In the genomic region with DNA sequence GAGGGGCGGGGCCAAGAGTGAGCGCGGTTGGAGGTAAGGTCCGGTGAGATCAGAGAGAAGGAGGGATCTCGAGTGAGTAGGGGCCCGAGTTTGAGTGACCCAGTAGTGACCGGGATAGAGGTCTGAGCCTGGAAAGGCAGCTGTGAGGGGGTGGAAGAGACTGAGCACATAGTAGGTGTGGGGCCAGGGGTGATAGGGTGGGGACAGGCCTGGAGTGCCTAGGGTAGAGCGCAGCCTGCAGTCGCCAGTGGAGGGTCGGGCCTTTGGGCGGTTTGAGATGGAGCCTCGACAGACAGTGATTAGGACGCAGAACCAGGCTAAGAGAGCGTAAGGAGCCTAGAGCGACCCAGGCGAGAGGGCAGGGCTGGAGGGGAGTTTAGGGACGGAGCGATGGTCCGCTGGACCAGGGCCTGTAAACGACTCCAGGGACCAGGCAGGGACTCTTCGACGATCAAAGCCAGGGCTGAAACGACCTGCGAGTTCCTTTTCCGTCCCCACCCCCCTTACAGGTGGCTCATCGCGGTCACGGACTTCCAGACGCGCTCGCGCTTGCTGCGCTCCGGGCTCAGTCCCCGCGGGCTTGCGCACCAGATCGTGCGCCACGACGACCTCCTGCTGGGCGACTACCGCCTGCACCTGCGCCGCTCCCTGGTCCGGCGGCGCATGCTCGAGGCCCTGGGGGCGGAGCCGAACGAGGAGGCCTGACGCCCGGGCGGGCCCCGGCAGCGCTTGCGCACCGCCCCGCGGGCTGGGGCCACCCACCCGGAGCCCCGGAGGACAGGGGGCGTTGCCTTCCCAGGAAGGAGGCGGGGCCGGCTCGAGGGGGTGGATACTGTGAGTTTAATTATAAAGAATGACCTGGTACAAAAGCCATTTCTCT, we compare ENCODE assay signal across 1 cellular context.
TF ChIP-seq lines count a peak whose summit lies in the region.

No MANE protein-coding gene starts in this region.

TF ChIP-seq in HEK293, 187 proteins besides CTCF, POLR2A, EP300 and RAD21 (continued from another document and continues in another):
- TF ChIP-seq, protein P1, sequence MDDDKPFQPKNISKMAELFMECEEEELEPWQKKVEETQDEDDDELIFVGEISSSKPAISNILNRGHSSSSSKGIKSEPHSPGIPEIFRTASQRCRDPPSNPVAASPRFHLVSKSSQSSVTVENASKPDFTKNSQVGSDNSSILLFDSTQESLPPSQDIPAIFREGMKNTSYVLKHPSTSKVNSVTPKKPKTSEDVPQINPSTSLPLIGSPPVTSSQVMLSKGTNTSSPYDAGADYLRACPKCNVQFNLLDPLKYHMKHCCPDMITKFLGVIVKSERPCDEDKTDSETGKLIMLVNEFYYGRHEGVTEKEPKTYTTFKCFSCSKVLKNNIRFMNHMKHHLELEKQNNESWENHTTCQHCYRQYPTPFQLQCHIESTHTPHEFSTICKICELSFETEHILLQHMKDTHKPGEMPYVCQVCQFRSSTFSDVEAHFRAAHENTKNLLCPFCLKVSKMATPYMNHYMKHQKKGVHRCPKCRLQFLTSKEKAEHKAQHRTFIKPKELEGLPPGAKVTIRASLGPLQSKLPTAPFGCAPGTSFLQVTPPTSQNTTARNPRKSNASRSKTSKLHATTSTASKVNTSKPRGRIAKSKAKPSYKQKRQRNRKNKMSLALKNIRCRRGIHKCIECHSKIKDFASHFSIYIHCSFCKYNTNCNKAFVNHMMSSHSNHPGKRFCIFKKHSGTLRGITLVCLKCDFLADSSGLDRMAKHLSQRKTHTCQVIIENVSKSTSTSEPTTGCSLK (tag by site-specific recombination; IDR thresholded peaks at IDR 0.05): no peak
- TF ChIP-seq ZNF138 (tag by site-specific recombination; IDR thresholded peaks at IDR 0.05; ENCODE audit: borderline replicate concordance) (no peak), HOXD13 (CRISPR knock-in tag; IDR thresholded peaks at IDR 0.05; ENCODE audit: borderline replicate concordance) (no peak), ZNF214 (tag by site-specific recombination; IDR thresholded peaks at IDR 0.05; ENCODE audit: borderline replicate concordance) (no peak), ZNF596 (tag by site-specific recombination; IDR thresholded peaks at IDR 0.05) (no peak), KLF16 (tag by site-specific recombination; IDR thresholded peaks at IDR 0.05) (peak; percentile 81; the same call in 1 of the 2 replicates), ZNF140 (tag by site-specific recombination; IDR thresholded peaks at IDR 0.05) (no peak; the same call in 1 of the 2 replicates), ZNF416 (tag by site-specific recombination; IDR thresholded peaks at IDR 0.05) (no peak), ZNF23 (tag by site-specific recombination; IDR thresholded peaks at IDR 0.05; ENCODE audit: borderline replicate concordance) (no peak), ZNF514 (tag by site-specific recombination; IDR thresholded peaks at IDR 0.05) (no peak), KLF7 (tag by site-specific recombination; IDR thresholded peaks at IDR 0.05; ENCODE audit: borderline replicate concordance) (peak; percentile 71; the same call in 1 of the 2 replicates), ZNF777 (tag by site-specific recombination; IDR thresholded peaks at IDR 0.05; ENCODE audit: borderline replicate concordance) (0 out of 2 replicates have a peak, but pooled peaks have one; percentile 82), ZNF24 (tag by site-specific recombination; IDR thresholded peaks at IDR 0.05) (peak; percentile 69; the same call in 1 of the 2 replicates), ZNF394 (tag by site-specific recombination; IDR thresholded peaks at IDR 0.05; ENCODE audit: borderline replicate concordance) (peak; percentile 40; the same call in 1 of the 2 replicates), TCF7L2 (IDR thresholded peaks at IDR 0.05; ENCODE audit: borderline replicate concordance, low read depth, low read length) (peak; percentile 31; the same call in 1 of the 2 replicates), ZNF248 (tag by site-specific recombination; IDR thresholded peaks at IDR 0.05) (no peak), BCL11B (tag by site-specific recombination; IDR thresholded peaks at IDR 0.05; ENCODE audit: low read depth) (peak; percentile 95), ZBTB17 (tag by site-specific recombination; IDR thresholded peaks at IDR 0.05) (peak; percentile 97), ZNF560 (tag by site-specific recombination; IDR thresholded peaks at IDR 0.05; ENCODE audit: borderline replicate concordance) (no peak), FEZF1 (tag by site-specific recombination; IDR thresholded peaks at IDR 0.05) (no peak), ZNF776 (tag by site-specific recombination; IDR thresholded peaks at IDR 0.05; ENCODE audit: borderline replicate concordance) (no peak), GLI2 (tag by site-specific recombination; IDR thresholded peaks at IDR 0.05; ENCODE audit: borderline replicate concordance, low read depth) (no peak), ZNF837 (tag by site-specific recombination; IDR thresholded peaks at IDR 0.05) (peak; percentile 25; the same call in 1 of the 2 replicates), BCL11A (tag by site-specific recombination; IDR thresholded peaks at IDR 0.05; ENCODE audit: low read depth) (peak; percentile 86; the same call in 1 of the 2 replicates), ZNF239 (tag by site-specific recombination; IDR thresholded peaks at IDR 0.05) (peak; percentile 59), ZXDB (tag by site-specific recombination; IDR thresholded peaks at IDR 0.05) (peak; percentile 84), ZNF660 (tag by site-specific recombination; IDR thresholded peaks at IDR 0.05) (peak; percentile 59; the same call in 1 of the 2 replicates), YY1 (tag by site-specific recombination; IDR thresholded peaks at IDR 0.05) (no peak), ZNF132 (tag by site-specific recombination; IDR thresholded peaks at IDR 0.05; ENCODE audit: borderline replicate concordance) (no peak), MZF1 (tag by site-specific recombination; IDR thresholded peaks at IDR 0.05; ENCODE audit: borderline replicate concordance) (peak; percentile 45; the same call in 1 of the 2 replicates), OVOL3 (tag by site-specific recombination; IDR thresholded peaks at IDR 0.05) (peak; percentile 75), ZNF658 (tag by site-specific recombination; IDR thresholded peaks at IDR 0.05) (no peak), ZBTB7A (tag by site-specific recombination; IDR thresholded peaks at IDR 0.05; ENCODE audit: low read depth) (peak; percentile 58; the same call in 1 of the 2 replicates), ZNF146 (tag by site-specific recombination; IDR thresholded peaks at IDR 0.05) (0 out of 2 replicates have a peak, but pooled peaks have one; percentile 4), ZNF404 (tag by site-specific recombination; IDR thresholded peaks at IDR 0.05) (no peak), ZNF610 (tag by site-specific recombination; IDR thresholded peaks at IDR 0.05; ENCODE audit: borderline replicate concordance) (peak; percentile 82; the same call in 1 of the 2 replicates)
- TF ChIP-seq, protein P2, sequence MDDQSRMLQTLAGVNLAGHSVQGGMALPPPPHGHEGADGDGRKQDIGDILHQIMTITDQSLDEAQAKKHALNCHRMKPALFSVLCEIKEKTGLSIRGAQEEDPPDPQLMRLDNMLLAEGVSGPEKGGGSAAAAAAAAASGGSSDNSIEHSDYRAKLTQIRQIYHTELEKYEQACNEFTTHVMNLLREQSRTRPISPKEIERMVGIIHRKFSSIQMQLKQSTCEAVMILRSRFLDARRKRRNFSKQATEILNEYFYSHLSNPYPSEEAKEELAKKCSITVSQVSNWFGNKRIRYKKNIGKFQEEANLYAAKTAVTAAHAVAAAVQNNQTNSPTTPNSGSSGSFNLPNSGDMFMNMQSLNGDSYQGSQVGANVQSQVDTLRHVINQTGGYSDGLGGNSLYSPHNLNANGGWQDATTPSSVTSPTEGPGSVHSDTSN (CRISPR knock-in tag; IDR thresholded peaks at IDR 0.05): 0 out of 2 replicates have a peak, but pooled peaks have one; percentile 46
- TF ChIP-seq, protein P3, sequence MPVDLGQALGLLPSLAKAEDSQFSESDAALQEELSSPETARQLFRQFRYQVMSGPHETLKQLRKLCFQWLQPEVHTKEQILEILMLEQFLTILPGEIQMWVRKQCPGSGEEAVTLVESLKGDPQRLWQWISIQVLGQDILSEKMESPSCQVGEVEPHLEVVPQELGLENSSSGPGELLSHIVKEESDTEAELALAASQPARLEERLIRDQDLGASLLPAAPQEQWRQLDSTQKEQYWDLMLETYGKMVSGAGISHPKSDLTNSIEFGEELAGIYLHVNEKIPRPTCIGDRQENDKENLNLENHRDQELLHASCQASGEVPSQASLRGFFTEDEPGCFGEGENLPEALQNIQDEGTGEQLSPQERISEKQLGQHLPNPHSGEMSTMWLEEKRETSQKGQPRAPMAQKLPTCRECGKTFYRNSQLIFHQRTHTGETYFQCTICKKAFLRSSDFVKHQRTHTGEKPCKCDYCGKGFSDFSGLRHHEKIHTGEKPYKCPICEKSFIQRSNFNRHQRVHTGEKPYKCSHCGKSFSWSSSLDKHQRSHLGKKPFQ (tag by site-specific recombination; IDR thresholded peaks at IDR 0.05): no peak
- TF ChIP-seq, protein P4, sequence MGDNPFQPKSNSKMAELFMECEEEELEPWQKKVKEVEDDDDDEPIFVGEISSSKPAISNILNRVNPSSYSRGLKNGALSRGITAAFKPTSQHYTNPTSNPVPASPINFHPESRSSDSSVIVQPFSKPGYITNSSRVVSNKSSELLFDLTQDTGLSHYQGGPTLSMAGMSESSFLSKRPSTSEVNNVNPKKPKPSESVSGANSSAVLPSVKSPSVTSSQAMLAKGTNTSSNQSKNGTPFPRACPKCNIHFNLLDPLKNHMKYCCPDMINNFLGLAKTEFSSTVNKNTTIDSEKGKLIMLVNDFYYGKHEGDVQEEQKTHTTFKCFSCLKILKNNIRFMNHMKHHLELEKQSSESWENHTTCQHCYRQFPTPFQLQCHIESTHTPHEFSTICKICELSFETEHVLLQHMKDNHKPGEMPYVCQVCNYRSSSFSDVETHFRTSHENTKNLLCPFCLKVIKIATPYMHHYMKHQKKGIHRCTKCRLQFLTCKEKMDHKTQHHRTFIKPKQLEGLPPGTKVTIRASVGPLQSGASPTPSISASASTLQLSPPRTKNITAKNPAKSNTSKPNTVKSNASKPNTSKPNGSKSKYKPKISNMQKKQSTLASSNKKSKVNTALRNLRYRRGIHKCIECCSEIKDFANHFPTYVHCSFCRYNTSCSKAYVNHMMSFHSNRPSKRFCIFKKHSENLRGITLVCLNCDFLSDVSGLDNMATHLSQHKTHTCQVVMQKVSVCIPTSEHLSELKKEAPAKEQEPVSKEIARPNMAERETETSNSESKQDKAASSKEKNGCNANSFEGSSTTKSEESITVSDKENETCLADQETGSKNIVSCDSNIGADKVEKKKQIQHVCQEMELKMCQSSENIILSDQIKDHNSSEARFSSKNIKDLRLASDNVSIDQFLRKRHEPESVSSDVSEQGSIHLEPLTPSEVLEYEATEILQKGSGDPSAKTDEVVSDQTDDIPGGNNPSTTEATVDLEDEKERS (tag by site-specific recombination; IDR thresholded peaks at IDR 0.05): peak; percentile 83; the same call in 1 of the 2 replicates
- TF ChIP-seq, protein P5, sequence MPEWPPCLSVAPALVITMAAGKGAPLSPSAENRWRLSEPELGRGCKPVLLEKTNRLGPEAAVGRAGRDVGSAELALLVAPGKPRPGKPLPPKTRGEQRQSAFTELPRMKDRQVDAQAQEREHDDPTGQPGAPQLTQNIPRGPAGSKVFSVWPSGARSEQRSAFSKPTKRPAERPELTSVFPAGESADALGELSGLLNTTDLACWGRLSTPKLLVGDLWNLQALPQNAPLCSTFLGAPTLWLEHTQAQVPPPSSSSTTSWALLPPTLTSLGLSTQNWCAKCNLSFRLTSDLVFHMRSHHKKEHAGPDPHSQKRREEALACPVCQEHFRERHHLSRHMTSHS (tag by site-specific recombination; IDR thresholded peaks at IDR 0.05): no peak
- TF ChIP-seq, protein P6, sequence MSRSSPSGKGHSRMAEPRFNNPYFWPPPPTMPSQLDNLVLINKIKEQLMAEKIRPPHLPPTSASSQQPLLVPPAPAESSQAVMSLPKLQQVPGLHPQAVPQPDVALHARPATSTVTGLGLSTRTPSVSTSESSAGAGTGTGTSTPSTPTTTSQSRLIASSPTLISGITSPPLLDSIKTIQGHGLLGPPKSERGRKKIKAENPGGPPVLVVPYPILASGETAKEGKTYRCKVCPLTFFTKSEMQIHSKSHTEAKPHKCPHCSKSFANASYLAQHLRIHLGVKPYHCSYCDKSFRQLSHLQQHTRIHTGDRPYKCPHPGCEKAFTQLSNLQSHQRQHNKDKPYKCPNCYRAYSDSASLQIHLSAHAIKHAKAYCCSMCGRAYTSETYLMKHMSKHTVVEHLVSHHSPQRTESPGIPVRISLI (tag by site-specific recombination; IDR thresholded peaks at IDR 0.05): no peak
- TF ChIP-seq, protein P7, sequence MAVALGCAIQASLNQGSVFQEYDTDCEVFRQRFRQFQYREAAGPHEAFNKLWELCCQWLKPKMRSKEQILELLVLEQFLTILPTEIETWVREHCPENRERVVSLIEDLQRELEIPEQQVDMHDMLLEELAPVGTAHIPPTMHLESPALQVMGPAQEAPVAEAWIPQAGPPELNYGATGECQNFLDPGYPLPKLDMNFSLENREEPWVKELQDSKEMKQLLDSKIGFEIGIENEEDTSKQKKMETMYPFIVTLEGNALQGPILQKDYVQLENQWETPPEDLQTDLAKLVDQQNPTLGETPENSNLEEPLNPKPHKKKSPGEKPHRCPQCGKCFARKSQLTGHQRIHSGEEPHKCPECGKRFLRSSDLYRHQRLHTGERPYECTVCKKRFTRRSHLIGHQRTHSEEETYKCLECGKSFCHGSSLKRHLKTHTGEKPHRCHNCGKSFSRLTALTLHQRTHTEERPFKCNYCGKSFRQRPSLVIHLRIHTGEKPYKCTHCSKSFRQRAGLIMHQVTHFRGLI (tag by site-specific recombination; IDR thresholded peaks at IDR 0.05): no peak
- TF ChIP-seq, protein P8, sequence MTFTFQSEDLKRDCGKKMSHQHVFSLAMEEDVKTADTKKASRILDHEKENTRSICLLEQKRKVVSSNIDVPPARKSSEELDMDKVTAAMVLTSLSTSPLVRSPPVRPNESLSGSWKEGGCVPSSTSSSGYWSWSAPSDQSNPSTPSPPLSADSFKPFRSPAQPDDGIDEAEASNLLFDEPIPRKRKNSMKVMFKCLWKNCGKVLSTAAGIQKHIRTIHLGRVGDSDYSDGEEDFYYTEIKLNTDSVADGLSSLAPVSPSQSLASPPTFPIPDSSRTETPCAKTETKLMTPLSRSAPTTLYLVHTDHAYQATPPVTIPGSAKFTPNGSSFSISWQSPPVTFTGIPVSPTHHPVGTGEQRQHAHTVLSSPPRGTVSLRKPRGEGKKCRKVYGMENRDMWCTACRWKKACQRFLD (tag by site-specific recombination; IDR thresholded peaks at IDR 0.05): no peak
- TF ChIP-seq, protein P9, sequence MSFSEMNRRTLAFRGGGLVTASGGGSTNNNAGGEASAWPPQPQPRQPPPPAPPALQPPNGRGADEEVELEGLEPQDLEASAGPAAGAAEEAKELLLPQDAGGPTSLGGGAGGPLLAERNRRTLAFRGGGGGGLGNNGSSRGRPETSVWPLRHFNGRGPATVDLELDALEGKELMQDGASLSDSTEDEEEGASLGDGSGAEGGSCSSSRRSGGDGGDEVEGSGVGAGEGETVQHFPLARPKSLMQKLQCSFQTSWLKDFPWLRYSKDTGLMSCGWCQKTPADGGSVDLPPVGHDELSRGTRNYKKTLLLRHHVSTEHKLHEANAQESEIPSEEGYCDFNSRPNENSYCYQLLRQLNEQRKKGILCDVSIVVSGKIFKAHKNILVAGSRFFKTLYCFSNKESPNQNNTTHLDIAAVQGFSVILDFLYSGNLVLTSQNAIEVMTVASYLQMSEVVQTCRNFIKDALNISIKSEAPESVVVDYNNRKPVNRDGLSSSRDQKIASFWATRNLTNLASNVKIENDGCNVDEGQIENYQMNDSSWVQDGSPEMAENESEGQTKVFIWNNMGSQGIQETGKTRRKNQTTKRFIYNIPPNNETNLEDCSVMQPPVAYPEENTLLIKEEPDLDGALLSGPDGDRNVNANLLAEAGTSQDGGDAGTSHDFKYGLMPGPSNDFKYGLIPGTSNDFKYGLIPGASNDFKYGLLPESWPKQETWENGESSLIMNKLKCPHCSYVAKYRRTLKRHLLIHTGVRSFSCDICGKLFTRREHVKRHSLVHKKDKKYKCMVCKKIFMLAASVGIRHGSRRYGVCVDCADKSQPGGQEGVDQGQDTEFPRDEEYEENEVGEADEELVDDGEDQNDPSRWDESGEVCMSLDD (tag by site-specific recombination; IDR thresholded peaks at IDR 0.05): peak; percentile 58
